Comparison of ENCODE assay signal across 21 cellular contexts in the genomic region with DNA sequence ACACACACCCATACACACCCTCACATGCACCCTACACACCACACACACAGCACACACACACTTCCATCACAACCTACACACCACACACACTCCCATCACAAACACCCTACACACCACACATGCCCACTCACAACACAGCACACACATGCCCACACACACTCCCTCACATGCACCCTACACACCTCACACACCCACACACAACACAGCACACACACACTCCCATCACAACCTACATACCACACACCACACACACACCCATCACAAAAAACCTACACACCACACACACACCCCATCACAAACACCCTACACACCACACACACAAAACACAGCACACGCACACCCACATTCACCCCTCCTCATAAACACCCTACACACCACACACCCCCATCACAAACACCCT.
"Had no signal": no experiment of that assay in that cellular context is flagged by ENCODE, and none has a peak within 500 bp of the region (broad histone marks: within the 10 kb centered on the region; RNA-seq: fewer than 3 reads in every experiment).

No MANE protein-coding gene starts in this region.

- H3K4me3 Mint-ChIP-seq: activated B cell treated with CpG ODN at 0.5 μM for 24 hours; activated CD4-positive, alpha-beta memory T cell treated with anti-CD3 and anti-CD28 coated beads for 36 hours; activated CD4-positive, alpha-beta T cell treated with anti-CD3 and anti-CD28 coated beads for 36 hours; activated CD8-positive, alpha-beta memory T cell treated with anti-CD3 and anti-CD28 coated beads, Interleukin-2, amount 10 ng/mL, durations not matched to agents 7 days and 5 days; activated naive CD4-positive, alpha-beta T cell treated with anti-CD3 and anti-CD28 coated beads, Interleukin-2, amount 10 ng/mL, durations not matched to agents 7 days and 5 days; endodermal cell; nephron; T-cell had no signal

- H3K4me1 ChIP-seq: adrenal gland, gastroesophageal sphincter, thyroid gland had no signal

- H3K9me3 ChIP-seq: adrenal gland, gastroesophageal sphincter, heart left ventricle, thyroid gland had no signal

- H3K36me3 Mint-ChIP-seq: activated CD8-positive, alpha-beta memory T cell treated with anti-CD3 and anti-CD28 coated beads, Interleukin-2, amount 10 ng/mL, durations not matched to agents 7 days and 5 days; activated naive CD4-positive, alpha-beta T cell treated with anti-CD3 and anti-CD28 coated beads, Interleukin-2, amount 10 ng/mL, durations not matched to agents 7 days and 5 days had no signal

- H3K27ac Mint-ChIP-seq: activated B cell treated with CpG ODN at 0.5 μM for 24 hours; activated CD4-positive, alpha-beta memory T cell treated with anti-CD3 and anti-CD28 coated beads for 36 hours; activated CD4-positive, alpha-beta T cell treated with anti-CD3 and anti-CD28 coated beads for 36 hours; activated CD8-positive, alpha-beta memory T cell treated with anti-CD3 and anti-CD28 coated beads, Interleukin-2, amount 10 ng/mL, durations not matched to agents 7 days and 5 days; activated naive CD4-positive, alpha-beta T cell treated with anti-CD3 and anti-CD28 coated beads, Interleukin-2, amount 10 ng/mL, durations not matched to agents 7 days and 5 days; endodermal cell; T-cell had no signal

- DNase-seq: activated B cell treated with CpG ODN at 0.5 μM for 24 hours; activated CD4-positive, alpha-beta memory T cell treated with anti-CD3 and anti-CD28 coated beads for 36 hours; activated CD4-positive, alpha-beta T cell treated with anti-CD3 and anti-CD28 coated beads for 36 hours; activated CD8-positive, alpha-beta memory T cell treated with anti-CD3 and anti-CD28 coated beads, Interleukin-2, amount 10 ng/mL, durations not matched to agents 7 days and 5 days; activated effector memory CD4-positive, alpha-beta T cell treated with anti-CD3 and anti-CD28 coated beads, Interleukin-2, amount 50 U/mL, for 16 hours; activated naive CD4-positive, alpha-beta T cell treated with anti-CD3 and anti-CD28 coated beads, Interleukin-2, amount 10 ng/mL, durations not matched to agents 7 days and 5 days; activated T-cell treated with anti-CD3 and anti-CD28 coated beads for 4 hours; adrenal gland; cortex of kidney; endodermal cell; islet precursor cell; left cardiac atrium; stimulated activated CD4-positive, alpha-beta T cell treated with anti-CD3 and anti-CD28 coated beads, Interleukin-4, amount 100 ng/mL, for 1 hour; stimulated activated naive CD4-positive, alpha-beta T cell; T-cell; T1000; thyroid gland had no signal

- H3K9me3 Mint-ChIP-seq: activated B cell treated with CpG ODN at 0.5 μM for 24 hours; activated CD4-positive, alpha-beta memory T cell treated with anti-CD3 and anti-CD28 coated beads for 36 hours; activated naive CD4-positive, alpha-beta T cell treated with anti-CD3 and anti-CD28 coated beads, Interleukin-2, amount 10 ng/mL, durations not matched to agents 7 days and 5 days; endodermal cell; nephron; T-cell had no signal

- H3K27ac ChIP-seq: adrenal gland, epithelial cell of prostate, gastroesophageal sphincter, heart left ventricle, thyroid gland had no signal

- ATAC-seq: activated CD4-positive, alpha-beta T cell treated with anti-CD3 and anti-CD28 coated beads for 36 hours; activated CD8-positive, alpha-beta memory T cell treated with anti-CD3 and anti-CD28 coated beads, Interleukin-2, amount 10 ng/mL, durations not matched to agents 7 days and 5 days; gastroesophageal sphincter; heart left ventricle; left cardiac atrium; T-cell had no signal

- H3K27me3 Mint-ChIP-seq: activated B cell treated with CpG ODN at 0.5 μM for 24 hours; activated CD4-positive, alpha-beta memory T cell treated with anti-CD3 and anti-CD28 coated beads for 36 hours; activated CD4-positive, alpha-beta T cell treated with anti-CD3 and anti-CD28 coated beads for 36 hours; activated CD8-positive, alpha-beta memory T cell treated with anti-CD3 and anti-CD28 coated beads, Interleukin-2, amount 10 ng/mL, durations not matched to agents 7 days and 5 days; activated naive CD4-positive, alpha-beta T cell treated with anti-CD3 and anti-CD28 coated beads, Interleukin-2, amount 10 ng/mL, durations not matched to agents 7 days and 5 days; T-cell had no signal

- H3K36me3 ChIP-seq: thyroid gland had no signal

- H3K4me1 Mint-ChIP-seq: activated B cell treated with CpG ODN at 0.5 μM for 24 hours; activated CD4-positive, alpha-beta T cell treated with anti-CD3 and anti-CD28 coated beads for 36 hours; endodermal cell; nephron; T-cell had no signal

- H3K27me3 ChIP-seq: adrenal gland, gastroesophageal sphincter, heart left ventricle, thyroid gland had no signal

- H3K4me3 ChIP-seq: adrenal gland, gastroesophageal sphincter, heart left ventricle, thyroid gland had no signal
